ENCODE assay signal across 1 cellular context in genomic region chr1:77972080-77972479, GRCh38.
TF ChIP-seq lines count a peak whose summit lies in the region.

No MANE protein-coding gene starts in this region.

TF ChIP-seq in GM12878, 131 proteins besides CTCF, POLR2A, EP300 and RAD21:
- no peak for TF ChIP-seq E2F8 (IDR thresholded peaks at IDR 0.05; ENCODE audit: low read depth, partially characterized antibody)
- TF ChIP-seq HSF1 (IDR thresholded peaks at IDR 0.05; ENCODE audit: low read depth, low read length), result no peak
- no peak for TF ChIP-seq ZNF622 (IDR thresholded peaks at IDR 0.05)
- TF ChIP-seq CBX5 (IDR thresholded peaks at IDR 0.05; ENCODE audit: low read depth), result no peak
- no peak for TF ChIP-seq YBX1 (IDR thresholded peaks at IDR 0.05)
- no peak for TF ChIP-seq RCOR1 (conservative IDR thresholded peaks at IDR 0.05; ENCODE audit: low read depth, low read length)
- no peak for TF ChIP-seq BACH1 (IDR thresholded peaks at IDR 0.05; ENCODE audit: borderline replicate concordance)
- TF ChIP-seq, protein P1, sequence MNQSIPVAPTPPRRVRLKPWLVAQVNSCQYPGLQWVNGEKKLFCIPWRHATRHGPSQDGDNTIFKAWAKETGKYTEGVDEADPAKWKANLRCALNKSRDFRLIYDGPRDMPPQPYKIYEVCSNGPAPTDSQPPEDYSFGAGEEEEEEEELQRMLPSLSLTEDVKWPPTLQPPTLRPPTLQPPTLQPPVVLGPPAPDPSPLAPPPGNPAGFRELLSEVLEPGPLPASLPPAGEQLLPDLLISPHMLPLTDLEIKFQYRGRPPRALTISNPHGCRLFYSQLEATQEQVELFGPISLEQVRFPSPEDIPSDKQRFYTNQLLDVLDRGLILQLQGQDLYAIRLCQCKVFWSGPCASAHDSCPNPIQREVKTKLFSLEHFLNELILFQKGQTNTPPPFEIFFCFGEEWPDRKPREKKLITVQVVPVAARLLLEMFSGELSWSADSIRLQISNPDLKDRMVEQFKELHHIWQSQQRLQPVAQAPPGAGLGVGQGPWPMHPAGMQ (IDR thresholded peaks at IDR 0.05; ENCODE audit: borderline replicate concordance), result no peak
- no peak for TF ChIP-seq MTA2 (IDR thresholded peaks at IDR 0.05; ENCODE audit: low read depth)
- TF ChIP-seq TARDBP (IDR thresholded peaks at IDR 0.05; ENCODE audit: borderline replicate concordance), result no peak
- no peak for TF ChIP-seq ATF7 (IDR thresholded peaks at IDR 0.05; ENCODE audit: low read depth)
- no peak for TF ChIP-seq EED (IDR thresholded peaks at IDR 0.05; ENCODE audit: low read depth)
- TF ChIP-seq ZZZ3 (IDR thresholded peaks at IDR 0.05; ENCODE audit: control insufficient read depth, insufficient read length, low read depth), result no peak
- TF ChIP-seq BRCA1 (IDR thresholded peaks at IDR 0.05; ENCODE audit: low read depth, low read length), result no peak
- TF ChIP-seq, protein P2, sequence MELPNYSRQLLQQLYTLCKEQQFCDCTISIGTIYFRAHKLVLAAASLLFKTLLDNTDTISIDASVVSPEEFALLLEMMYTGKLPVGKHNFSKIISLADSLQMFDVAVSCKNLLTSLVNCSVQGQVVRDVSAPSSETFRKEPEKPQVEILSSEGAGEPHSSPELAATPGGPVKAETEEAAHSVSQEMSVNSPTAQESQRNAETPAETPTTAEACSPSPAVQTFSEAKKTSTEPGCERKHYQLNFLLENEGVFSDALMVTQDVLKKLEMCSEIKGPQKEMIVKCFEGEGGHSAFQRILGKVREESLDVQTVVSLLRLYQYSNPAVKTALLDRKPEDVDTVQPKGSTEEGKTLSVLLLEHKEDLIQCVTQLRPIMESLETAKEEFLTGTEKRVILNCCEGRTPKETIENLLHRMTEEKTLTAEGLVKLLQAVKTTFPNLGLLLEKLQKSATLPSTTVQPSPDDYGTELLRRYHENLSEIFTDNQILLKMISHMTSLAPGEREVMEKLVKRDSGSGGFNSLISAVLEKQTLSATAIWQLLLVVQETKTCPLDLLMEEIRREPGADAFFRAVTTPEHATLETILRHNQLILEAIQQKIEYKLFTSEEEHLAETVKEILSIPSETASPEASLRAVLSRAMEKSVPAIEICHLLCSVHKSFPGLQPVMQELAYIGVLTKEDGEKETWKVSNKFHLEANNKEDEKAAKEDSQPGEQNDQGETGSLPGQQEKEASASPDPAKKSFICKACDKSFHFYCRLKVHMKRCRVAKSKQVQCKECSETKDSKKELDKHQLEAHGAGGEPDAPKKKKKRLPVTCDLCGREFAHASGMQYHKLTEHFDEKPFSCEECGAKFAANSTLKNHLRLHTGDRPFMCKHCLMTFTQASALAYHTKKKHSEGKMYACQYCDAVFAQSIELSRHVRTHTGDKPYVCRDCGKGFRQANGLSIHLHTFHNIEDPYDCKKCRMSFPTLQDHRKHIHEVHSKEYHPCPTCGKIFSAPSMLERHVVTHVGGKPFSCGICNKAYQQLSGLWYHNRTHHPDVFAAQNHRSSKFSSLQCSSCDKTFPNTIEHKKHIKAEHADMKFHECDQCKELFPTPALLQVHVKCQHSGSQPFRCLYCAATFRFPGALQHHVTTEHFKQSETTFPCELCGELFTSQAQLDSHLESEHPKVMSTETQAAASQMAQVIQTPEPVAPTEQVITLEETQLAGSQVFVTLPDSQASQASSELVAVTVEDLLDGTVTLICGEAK (IDR thresholded peaks at IDR 0.05; ENCODE audit: borderline replicate concordance), result no peak
